8 cellular contexts compared by ENCODE assay signal in genomic region chr7:100157069-100157333, GRCh38. TPM values are rescaled to one million over a fixed set of nuclear protein-coding genes. Genes with fewer than 3 reads are reported as not detected.
A peak's percentile ranks its signal among the peaks of the same experiment; 100 is the strongest.
DNase-seq lines count a peak whose midpoint lies in the region; ATAC-seq and TF ChIP-seq lines count a peak whose summit lies in the region.

No MANE protein-coding gene starts in this region.

- no peaks in the 10 kb centered on the region for H3K27me3 ChIP-seq in CD8-positive, alpha-beta T cell (ENCODE audit: insufficient read depth, low read length)
- H3K27me3 ChIP-seq in tibial nerve = no peaks in the 10 kb centered on the region

- POLR2A ChIA-PET in CD8-positive, alpha-beta T cell (lab: Charles Lee) = interaction anchor here (0.6 to 2.2 kb wide), 8 partner anchors 8 to 272 kb away, joined by 3 to 14 read pairs (median 4); partner anchors contain the start of genes AP4M1, LAMTOR4, MCM7 and ZCWPW1

- CTCF ChIA-PET in CD8-positive, alpha-beta T cell (lab: Charles Lee) = interaction anchor here (1.0 to 3.4 kb wide), 9 partner anchors 11 to 65 kb away, joined by 3 to 13 read pairs (median 5); partner anchors contain the start of gene GAL3ST4

- TF ChIP-seq EP300 in tibial nerve (IDR thresholded peaks at IDR 0.05) = no peak

- H3K27ac Mint-ChIP-seq in CD8-positive, alpha-beta T cell = peak overlapping the region; percentile 85
- H3K27ac Mint-ChIP-seq in dendritic cell treated with granulocyte-macrophage colony-stimulating factor and Interleukin-4, amounts not matched to agents 40 ng/mL and 50 ng/mL, for 4 days = peak overlapping the region; percentile 88
- no peak overlapping the region for H3K27ac Mint-ChIP-seq in neural crest cell (ENCODE audit: unreplicated experiment)

- no peak for ATAC-seq in CD8-positive, alpha-beta T cell
- ATAC-seq in GM21529 (IDR thresholded peaks at IDR 0.05; ENCODE audit: unreplicated experiment) = no peak
- ATAC-seq in esophagus mucosa = no peak

- peak overlapping the region; percentile 90 for H3K4me3 ChIP-seq in CD8-positive, alpha-beta T cell (ENCODE audit: low read depth, low read length)
- H3K4me3 ChIP-seq in NB4 (ENCODE audit: low read depth, low read length) = peak overlapping the region; percentile 66
- H3K4me3 ChIP-seq in tibial nerve = no peak overlapping the region

- peaks cover 43% of the 10 kb centered on the region for H3K4me1 ChIP-seq in CD8-positive, alpha-beta T cell (ENCODE audit: insufficient read depth, low read length)
- H3K4me1 ChIP-seq in tibial nerve = peaks cover 0 to 54% (median 16%) of the 10 kb centered on the region in 4 donors

- peaks cover 51% of the 10 kb centered on the region for H3K4me1 Mint-ChIP-seq in CD8-positive, alpha-beta T cell (ENCODE audit: low read depth)
- H3K4me1 Mint-ChIP-seq in dendritic cell treated with granulocyte-macrophage colony-stimulating factor and Interleukin-4, amounts not matched to agents 40 ng/mL and 50 ng/mL, for 4 days (ENCODE audit: low read depth) = peaks cover 67% of the 10 kb centered on the region
- peaks cover 27% of the 10 kb centered on the region for H3K4me1 Mint-ChIP-seq in neural crest cell

- H3K36me3 Mint-ChIP-seq in CD8-positive, alpha-beta T cell = peaks cover 42% of the 10 kb centered on the region
- H3K36me3 Mint-ChIP-seq in dendritic cell treated with granulocyte-macrophage colony-stimulating factor and Interleukin-4, amounts not matched to agents 40 ng/mL and 50 ng/mL, for 4 days (ENCODE audit: low read depth) = peaks cover 59% of the 10 kb centered on the region
- peaks cover 3% of the 10 kb centered on the region for H3K36me3 Mint-ChIP-seq in neural crest cell (ENCODE audit: low read depth)

- H3K9me3 ChIP-seq in CD8-positive, alpha-beta T cell (ENCODE audit: low read length) = no peaks in the 10 kb centered on the region
- H3K9me3 ChIP-seq in tibial nerve = no peaks in the 10 kb centered on the region

- H3K4me3 Mint-ChIP-seq in CD8-positive, alpha-beta T cell = peak overlapping the region; percentile 85
- peak overlapping the region; percentile 76 for H3K4me3 Mint-ChIP-seq in dendritic cell treated with granulocyte-macrophage colony-stimulating factor and Interleukin-4, amounts not matched to agents 40 ng/mL and 50 ng/mL, for 4 days
- H3K4me3 Mint-ChIP-seq in neural crest cell = peak overlapping the region; percentile 93

- TF ChIP-seq POLR2A in NB4 (IDR thresholded peaks at IDR 0.05; ENCODE audit: extremely low read depth, insufficient read length) (no peak), tibial nerve (IDR thresholded peaks at IDR 0.05) (no peak)

- no peak for TF ChIP-seq CTCF in CD8-positive, alpha-beta T cell (IDR thresholded peaks at IDR 0.05)
- TF ChIP-seq CTCF in NB4 (IDR thresholded peaks at IDR 0.05; ENCODE audit: low read depth, low read length) (no peak), neural crest cell (conservative IDR thresholded peaks at IDR 0.05) (no peak), tibial nerve (IDR thresholded peaks at IDR 0.05) (no peak)

- WGBS in tibial nerve, 2 donors = 69 to 72% methylated on average over 5 of the region's 5 CpGs

- H3K27me3 Mint-ChIP-seq in CD8-positive, alpha-beta T cell (ENCODE audit: low read depth) = no peaks in the 10 kb centered on the region
- H3K27me3 Mint-ChIP-seq in dendritic cell treated with granulocyte-macrophage colony-stimulating factor and Interleukin-4, amounts not matched to agents 40 ng/mL and 50 ng/mL, for 4 days = peaks cover 5% of the 10 kb centered on the region
- H3K27me3 Mint-ChIP-seq in neural crest cell (ENCODE audit: low read depth) = no peaks in the 10 kb centered on the region

- DNase-seq in CD8-positive, alpha-beta T cell = no peak
- DNase-seq in NB4 (ENCODE audit: low read depth) = no peak
- DNase-seq in neural crest cell (ENCODE audit: low read depth, low spot score) = no peak
- no peak for DNase-seq in tibial nerve (ENCODE audit: low spot score in 2 of 2)
- no peak for DNase-seq in activated CD4-positive, alpha-beta T cell treated with anti-CD3 and anti-CD28 coated beads, Interleukin-2, amount 50 U/mL, for 1 hour

- no peak overlapping the region for H3K27ac ChIP-seq in CD8-positive, alpha-beta T cell (ENCODE audit: low read depth, low read length)
- H3K27ac ChIP-seq in tibial nerve = peak overlapping the region in 2 of 4 donors; percentile 84 to 85

- H3K9me3 Mint-ChIP-seq in CD8-positive, alpha-beta T cell = no peaks in the 10 kb centered on the region
- H3K9me3 Mint-ChIP-seq in dendritic cell treated with granulocyte-macrophage colony-stimulating factor and Interleukin-4, amounts not matched to agents 40 ng/mL and 50 ng/mL, for 4 days = no peaks in the 10 kb centered on the region
- H3K9me3 Mint-ChIP-seq in neural crest cell = no peaks in the 10 kb centered on the region

- intact Hi-C loops in CD8-positive, alpha-beta T cell (cut with DNase I, micrococcal nuclease) = no loop called here
- intact Hi-C loops in dendritic cell treated with granulocyte-macrophage colony-stimulating factor and Interleukin-4, amounts not matched to agents 40 ng/mL and 50 ng/mL, for 4 days (cut with micrococcal nuclease) = no loop called here

- peaks cover 13% of the 10 kb centered on the region for H3K36me3 ChIP-seq in CD8-positive, alpha-beta T cell (ENCODE audit: insufficient read depth, low read length)
- peaks cover 0 to 43% (median 0%) of the 10 kb centered on the region in 3 donors for H3K36me3 ChIP-seq in tibial nerve

RNA-seq across cellular contexts. Expression of gene TRAPPC14, which starts 1.5 kb away (rescaled TPM):
- total RNA-seq in CD8-positive, alpha-beta T cell = 10 to 100 TPM; 40.6 to 47.1 TPM
- total RNA-seq in neural crest cell (32.0 and 33.9 TPM in 2 replicates), esophagus mucosa (16.3 TPM), tibial nerve (10 to 100 TPM in 3 of 4 donors, 1 to 10 TPM in 1; 6.9 to 36.9 (median 12.7) TPM)

RNA-seq across cellular contexts. Expression of gene LAMTOR4, which starts 8.3 kb away (rescaled TPM):
- total RNA-seq in CD8-positive, alpha-beta T cell = 10 to 100 TPM; 68.4 to 83.1 TPM
- total RNA-seq in neural crest cell (134 and 135 TPM in 2 replicates), esophagus mucosa (71.1 TPM), tibial nerve (100 to 1,000 TPM; 226 to 312 (median 252) TPM)

RNA-seq across cellular contexts. Expression of gene GAL3ST4, which starts 11.4 kb away (rescaled TPM):
- total RNA-seq in CD8-positive, alpha-beta T cell = 10 to 100 TPM; 10.2 to 11.5 TPM
- total RNA-seq in neural crest cell (15.3 and 16.6 TPM in 2 replicates), esophagus mucosa (5.6 TPM), tibial nerve (1 to 10 TPM; 2.7 to 8.3 (median 3.8) TPM)

RNA-seq across cellular contexts. Expression of gene GPC2, which starts 20.2 kb away (rescaled TPM):
- total RNA-seq in CD8-positive, alpha-beta T cell = 10 to 100 TPM; 10.5 to 13.3 TPM
- total RNA-seq in neural crest cell = 97.8 and 106 TPM in 2 replicates
- total RNA-seq in esophagus mucosa = 0.20 TPM
- 1 to 10 TPM; 1.1 to 3.1 (median 1.7) TPM for total RNA-seq in tibial nerve

RNA-seq across cellular contexts. Expression of gene STAG3, which starts 20.7 kb away (rescaled TPM):
- 1 to 10 TPM; 6.3 to 6.6 TPM for total RNA-seq in CD8-positive, alpha-beta T cell
- total RNA-seq in neural crest cell = 1.1 and 1.9 TPM in 2 replicates
- total RNA-seq in esophagus mucosa = 0.48 TPM
- total RNA-seq in tibial nerve = 1 to 10 TPM; 4.2 to 8.2 (median 6.5) TPM

Comparison
In these comparisons a context has a peak if more than half of its experiments do, and no peak if none do; other contexts are left out.
1. H3K4me3 ChIP-seq: peak in CD8-positive, alpha-beta T cell (single experiment) and NB4 (single experiment); none in tibial nerve (0 of 4).
2. Peak in every context shown above with its lines, with median percentiles within 50 percentile points of each other: H3K4me3 Mint-ChIP-seq.